Comparison of ENCODE assay signal across 7 cellular contexts in genomic region chr17:29154516-29155234, GRCh38. TPM values are rescaled to one million over a fixed set of nuclear protein-coding genes. Genes with fewer than 3 reads are reported as not detected.
DNase-seq lines count a peak whose midpoint lies in the region; ATAC-seq and FAIRE-seq lines count a peak whose summit lies in the region.

No MANE protein-coding gene starts in this region.

- no peaks in the 10 kb centered on the region for H3K9me3 Mint-ChIP-seq in activated naive CD8-positive, alpha-beta T cell treated with anti-CD3 and anti-CD28 coated beads for 36 hours
- no peaks in the 10 kb centered on the region for H3K9me3 Mint-ChIP-seq in stimulated activated naive CD8-positive, alpha-beta T cell treated with anti-CD3 and anti-CD28 coated beads, Interleukin-15, Interleukin-2, amounts not matched to agents 100 ng/mL and 50 ng/mL, for 24 hours

- H3K27me3 Mint-ChIP-seq in activated naive CD8-positive, alpha-beta T cell treated with anti-CD3 and anti-CD28 coated beads for 36 hours = no peaks in the 10 kb centered on the region
- no peaks in the 10 kb centered on the region for H3K27me3 Mint-ChIP-seq in stimulated activated naive CD8-positive, alpha-beta T cell treated with anti-CD3 and anti-CD28 coated beads, Interleukin-15, Interleukin-2, amounts not matched to agents 100 ng/mL and 50 ng/mL, for 24 hours

- H3K36me3 Mint-ChIP-seq in activated naive CD8-positive, alpha-beta T cell treated with anti-CD3 and anti-CD28 coated beads for 36 hours = no peaks in the 10 kb centered on the region
- no peaks in the 10 kb centered on the region for H3K36me3 Mint-ChIP-seq in stimulated activated naive CD8-positive, alpha-beta T cell treated with anti-CD3 and anti-CD28 coated beads, Interleukin-15, Interleukin-2, amounts not matched to agents 100 ng/mL and 50 ng/mL, for 24 hours (ENCODE audit: low read depth)

- peak overlapping the region; percentile 57 for H3K27ac ChIP-seq in KOPT-K1 (ENCODE audit: low read depth, low read length, poor library complexity, severe bottlenecking)

- peak overlapping the region; percentile 63 for H3K4me3 Mint-ChIP-seq in activated naive CD8-positive, alpha-beta T cell treated with anti-CD3 and anti-CD28 coated beads for 36 hours
- H3K4me3 Mint-ChIP-seq in stimulated activated naive CD8-positive, alpha-beta T cell treated with anti-CD3 and anti-CD28 coated beads, Interleukin-15, Interleukin-2, amounts not matched to agents 100 ng/mL and 50 ng/mL, for 24 hours = peak overlapping the region; percentile 51

- intact Hi-C loops in left colon (cut with DNase I, micrococcal nuclease) = no loop called here

- peak; percentile 44 for ATAC-seq in left colon
- no peak for ATAC-seq in GM21717 (IDR thresholded peaks at IDR 0.05; ENCODE audit: unreplicated experiment)

- peak overlapping the region; percentile 82 for H3K27ac Mint-ChIP-seq in activated naive CD8-positive, alpha-beta T cell treated with anti-CD3 and anti-CD28 coated beads for 36 hours
- peak overlapping the region; percentile 89 for H3K27ac Mint-ChIP-seq in stimulated activated naive CD8-positive, alpha-beta T cell treated with anti-CD3 and anti-CD28 coated beads, Interleukin-15, Interleukin-2, amounts not matched to agents 100 ng/mL and 50 ng/mL, for 24 hours

- no peak for DNase-seq in activated naive CD8-positive, alpha-beta T cell treated with anti-CD3 and anti-CD28 coated beads for 36 hours
- DNase-seq in left colon (peak in 1 of 2 donors; percentile 33), DMS 273 treated with DMSO at 0.1 percent for 48 hours (lab: John Stamatoyannopoulos, UW) (no peak), GM19239 (ENCODE audit: insufficient read length, low spot score) (no peak)

- no peak for FAIRE-seq in GM19239 (lab: Jason Lieb, UNC)

- H3K4me1 Mint-ChIP-seq in activated naive CD8-positive, alpha-beta T cell treated with anti-CD3 and anti-CD28 coated beads for 36 hours = peaks cover 27% of the 10 kb centered on the region
- H3K4me1 Mint-ChIP-seq in stimulated activated naive CD8-positive, alpha-beta T cell treated with anti-CD3 and anti-CD28 coated beads, Interleukin-15, Interleukin-2, amounts not matched to agents 100 ng/mL and 50 ng/mL, for 24 hours (ENCODE audit: low read depth) = peaks cover 46% of the 10 kb centered on the region

- no peaks in the 10 kb centered on the region for H3K36me3 ChIP-seq in KOPT-K1 (ENCODE audit: insufficient read depth, low read length)

- H3K9me3 ChIP-seq in KOPT-K1 (ENCODE audit: insufficient read depth, low read length, poor library complexity, severe bottlenecking) = no peaks in the 10 kb centered on the region

RNA-seq across cellular contexts. Expression of gene MYO18A, which starts 25.5 kb away (rescaled TPM):
- 10 to 100 TPM; 23.6 to 24.2 TPM for total RNA-seq in activated naive CD8-positive, alpha-beta T cell treated with anti-CD3 and anti-CD28 coated beads for 36 hours
- 100 to 1,000 TPM in 1 of 2 donors, 10 to 100 TPM in 1; 84.8 to 110 TPM for total RNA-seq in left colon
